18 cellular contexts compared by ENCODE assay signal in the genomic region with DNA sequence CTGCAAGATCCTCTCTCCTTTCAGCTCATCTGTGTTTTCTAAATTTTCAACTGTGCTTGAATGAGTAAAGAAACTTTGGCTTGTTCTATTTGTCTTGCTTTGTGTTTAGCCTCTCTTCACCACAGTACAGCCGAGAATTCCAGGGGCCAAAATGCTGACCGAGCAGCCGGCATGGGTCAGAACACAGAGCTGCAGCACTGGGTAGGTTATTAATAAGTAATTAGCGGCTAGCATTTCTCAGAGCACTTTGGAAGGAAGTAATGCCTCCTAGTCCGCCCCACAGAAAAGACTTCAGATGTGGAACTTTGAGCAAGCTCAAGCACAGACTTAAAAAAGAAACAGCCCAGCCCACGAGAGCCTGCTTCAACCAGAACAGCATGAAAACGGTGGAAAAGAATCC.
DNase-seq lines count a peak whose midpoint lies in the region; ATAC-seq and TF ChIP-seq lines count a peak whose summit lies in the region.
"Had no signal": no experiment of that assay in that cellular context is flagged by ENCODE, and none has a peak within 500 bp of the region (broad histone marks: within the 10 kb centered on the region; RNA-seq: fewer than 3 reads in every experiment).

No MANE protein-coding gene starts in this region.

- WGBS in lower leg skin, 2 donors: 75% methylated on average over 7 of the region's 7 CpGs

- ATAC-seq in GM18498 (IDR thresholded peaks at IDR 0.05; ENCODE audit: unreplicated experiment): no peak
- ATAC-seq: GM12878 had no signal

- TF ChIP-seq POLR2A in lower leg skin (IDR thresholded peaks at IDR 0.05): no peak

- intact Hi-C loops in lower leg skin (cut with DNase I; ENCODE audit: low total_unique reads): no loop called here

- peak; percentile 9 for DNase-seq in glomerular visceral epithelial cell (ENCODE audit: extremely low spot score)
- peak; percentile 54 for DNase-seq in left kidney (ENCODE audit: low read depth, low spot score)
- DNase-seq in renal cortical epithelial cell (ENCODE audit: low read depth): peak; percentile 88
- DNase-seq in lower leg skin (ENCODE audit: low spot score in 2 of 2): no peak
- no peak for DNase-seq in NOMO-1 treated with DMSO at 0.1 percent for 48 hours (lab: John Stamatoyannopoulos, UW; ENCODE audit: unreplicated experiment)
- DNase-seq in SKM-1 treated with dmso at 0.1 percent for 144 hours (lab: John Stamatoyannopoulos, UW; ENCODE audit: unreplicated experiment): no peak
- DNase-seq: C1 segment of cervical spinal cord; Calu3; CD4-positive, alpha-beta memory T cell; COR-L47; DMS53; DND-41; GDM1; GOT3; HFFc6 had no signal

- no peak for TF ChIP-seq CTCF in lower leg skin (IDR thresholded peaks at IDR 0.05)

- no peak overlapping the region for H3K4me3 ChIP-seq in lower leg skin (ENCODE audit: low read depth, poor library complexity, severe bottlenecking)
- H3K4me3 ChIP-seq: GM12878, HAP-1 had no signal

Comparison
In these comparisons a context has a peak if more than half of its experiments do, and no peak if none do; other contexts are left out.
1. DNase-seq: peak in glomerular visceral epithelial cell (single experiment), left kidney (single experiment) and renal cortical epithelial cell (single experiment); none in lower leg skin (0 of 2), NOMO-1 treated with DMSO at 0.1 percent for 48 hours (single experiment) and SKM-1 treated with dmso at 0.1 percent for 144 hours (single experiment).